In the genomic region with DNA sequence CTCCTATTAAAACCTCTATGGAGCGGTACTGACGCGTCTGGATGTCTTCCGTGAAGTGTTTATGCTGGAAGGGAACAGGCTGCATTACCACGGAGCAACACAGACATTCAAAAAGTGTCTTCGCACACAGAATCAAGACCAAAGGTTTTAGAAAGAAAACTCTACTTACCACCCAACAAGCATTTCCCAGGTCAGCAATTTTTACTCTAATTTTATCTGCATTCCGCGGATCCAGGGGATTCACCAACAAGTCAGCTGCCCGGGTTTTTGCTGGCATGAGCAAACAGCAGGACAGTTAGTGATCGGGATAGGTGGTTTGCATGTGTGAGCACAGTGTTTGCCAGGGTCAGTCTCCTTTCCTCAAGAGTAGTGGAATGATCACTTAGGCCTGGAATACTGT, we compare ENCODE assay signal across 22 cellular contexts.
"Had no signal": no experiment of that assay in that cellular context is flagged by ENCODE, and none has a peak within 500 bp of the region (broad histone marks: within the 10 kb centered on the region; RNA-seq: fewer than 3 reads in every experiment).

No MANE protein-coding gene starts in this region.

- DNase-seq: central memory CD4-positive, alpha-beta T cell; cortex of kidney; effector memory CD4-positive, alpha-beta T cell; foreskin melanocyte; head of caudate nucleus; kidney; left cardiac atrium; left ventricle myocardium inferior; lower lobe of right lung; mucosa of descending colon; naive thymus-derived CD8-positive, alpha-beta T cell; posterior cingulate gyrus; sigmoid colon; stimulated activated CD4-positive, alpha-beta T cell treated with anti-CD3 and anti-CD28 coated beads, Interleukin-12 subunit alpha, Interleukin-12 subunit beta, amount 100 ng/mL, for 4 hours; stimulated activated CD4-positive, alpha-beta T cell treated with anti-CD3 and anti-CD28 coated beads, Interleukin-2, amount 100 ng/mL, for 48 hours; stimulated activated naive CD8-positive, alpha-beta T cell treated with anti-CD3 and anti-CD28 coated beads, Interleukin-15, Interleukin-2, amounts not matched to agents 100 U/mL and 50 U/mL, for 24 hours; testis; upper lobe of right lung had no signal

- FAIRE-seq: kidney had no signal

- H3K4me2 ChIP-seq: hepatocyte had no signal

- H3K4me3 Mint-ChIP-seq: naive thymus-derived CD8-positive, alpha-beta T cell; neural crest cell had no signal

- H3K9me3 ChIP-seq: left ventricle myocardium inferior, lower lobe of right lung, mucosa of descending colon, sigmoid colon, testis, tibial nerve, upper lobe of right lung had no signal

- H3K9me3 Mint-ChIP-seq: naive thymus-derived CD8-positive, alpha-beta T cell; neural crest cell had no signal

- H3K27me3 ChIP-seq: hepatocyte, sigmoid colon, testis, tibial nerve, upper lobe of right lung had no signal

- H3K27me3 Mint-ChIP-seq: naive thymus-derived CD8-positive, alpha-beta T cell had no signal

- H3K27ac ChIP-seq: hepatocyte, left ventricle myocardium inferior, lower lobe of right lung, skin epidermis, testis, tibial nerve, upper lobe of right lung had no signal

- H3K4me3 ChIP-seq: hepatocyte, left ventricle myocardium inferior, lower lobe of right lung, mucosa of descending colon, sigmoid colon, skin epidermis, testis, tibial nerve, upper lobe of right lung had no signal

- ATAC-seq: left cardiac atrium; lower lobe of right lung; mucosa of descending colon; naive thymus-derived CD8-positive, alpha-beta T cell; upper lobe of right lung had no signal

- H3K4me1 ChIP-seq: lower lobe of right lung, tibial nerve, upper lobe of right lung had no signal
